ENCODE assay signal across 8 cellular contexts in genomic region chr5:137888489-137888874, GRCh38. TPM values are rescaled to one million over a fixed set of nuclear protein-coding genes. Genes with fewer than 3 reads are reported as not detected.
DNase-seq lines count a peak whose midpoint lies in the region; ATAC-seq and TF ChIP-seq lines count a peak whose summit lies in the region.

No MANE protein-coding gene starts in this region.

- H3K4me2 ChIP-seq in DND-41 (ENCODE audit: insufficient read depth, low read length) (peak overlapping the region; percentile 72), OCI-LY1 (ENCODE audit: low read length) (peak overlapping the region; percentile 85)

- BruUV-seq in A673 (replicated peaks; lab: Mats Ljungman, UMichigan), result no TSS peak

- H3F3A ChIP-seq in OCI-LY1 (ENCODE audit: insufficient read depth, low read length), result no peaks in the 10 kb centered on the region

- peaks cover 23% of the 10 kb centered on the region for H3K4me1 ChIP-seq in DND-41 (ENCODE audit: insufficient read depth, low read length)
- H3K4me1 ChIP-seq in OCI-LY1 (ENCODE audit: insufficient read depth, low read length, severe bottlenecking), result peaks cover 31% of the 10 kb centered on the region
- H3K4me1 ChIP-seq in endodermal cell (ENCODE audit: control insufficient read depth, insufficient read depth, low read length), result no peaks in the 10 kb centered on the region
- peaks cover 7% of the 10 kb centered on the region for H3K4me1 ChIP-seq in ovary (ENCODE audit: insufficient read depth)
- H3K4me1 ChIP-seq in A673 (ENCODE audit: insufficient read depth, low read length, poor library complexity, severe bottlenecking), result no peaks in the 10 kb centered on the region

- DNase-seq in DND-41 (no peak), endodermal cell (no peak), ovary (no peak), A673 (ENCODE audit: low spot score) (no peak)
- no peak for DNase-seq in effector CD4-positive, alpha-beta T cell

- H3K9ac ChIP-seq in DND-41 (ENCODE audit: low read depth, low read length) (peak overlapping the region; percentile 72), OCI-LY1 (ENCODE audit: low read length) (peak overlapping the region; percentile 82), endodermal cell (ENCODE audit: extremely low read depth, low read length, poor library complexity, severe bottlenecking) (no peak overlapping the region)

- H3K27me3 Mint-ChIP-seq in endodermal cell (ENCODE audit: insufficient read depth), result no peaks in the 10 kb centered on the region

- CTCF ChIA-PET in A673 (lab: Charles Lee), result no interaction called here

- H3K9me2 ChIP-seq in OCI-LY1 (ENCODE audit: low read depth, low read length), result no peaks in the 10 kb centered on the region

- TF ChIP-seq CTCF in DND-41 (IDR thresholded peaks at IDR 0.05; ENCODE audit: borderline replicate concordance, extremely low read depth, low read length, poor library complexity, severe bottlenecking), result no peak
- no peak for TF ChIP-seq CTCF in OCI-LY1 (IDR thresholded peaks at IDR 0.05; ENCODE audit: low read length)
- TF ChIP-seq CTCF in endodermal cell (conservative IDR thresholded peaks at IDR 0.05), result no peak
- no peak for TF ChIP-seq CTCF in ovary (IDR thresholded peaks at IDR 0.05)
- TF ChIP-seq CTCF in A673 (conservative IDR thresholded peaks at IDR 0.05; ENCODE audit: low read depth, low read length), result no peak

- H3K27me3 ChIP-seq in DND-41 (ENCODE audit: insufficient read depth, low read length, poor library complexity) (no peaks in the 10 kb centered on the region), OCI-LY1 (ENCODE audit: insufficient read depth, low read length) (no peaks in the 10 kb centered on the region), endodermal cell (ENCODE audit: control insufficient read depth, insufficient read depth, low read length, poor library complexity, severe bottlenecking) (no peaks in the 10 kb centered on the region), ovary (no peaks in the 10 kb centered on the region), A673 (replicated peaks; ENCODE audit: insufficient read depth, low read depth, low read length, poor library complexity) (no peaks in the 10 kb centered on the region)

- ATAC-seq in DND-41 (ENCODE audit: insufficient read depth, low read depth) (no peak), HG02759 (IDR thresholded peaks at IDR 0.05; ENCODE audit: unreplicated experiment) (no peak), GM19351 (IDR thresholded peaks at IDR 0.05; ENCODE audit: unreplicated experiment) (no peak)

- peak overlapping the region; percentile 87 for H3K27ac ChIP-seq in DND-41 (ENCODE audit: low read length)
- peak overlapping the region; percentile 19 for H3K27ac ChIP-seq in OCI-LY1 (ENCODE audit: low read depth, low read length, poor library complexity, severe bottlenecking)
- peak overlapping the region; percentile 30 for H3K27ac ChIP-seq in endodermal cell (ENCODE audit: low read depth, low read length)
- peak overlapping the region; percentile 72 to 89 for H3K27ac ChIP-seq in ovary
- no peak overlapping the region for H3K27ac ChIP-seq in A673 (ENCODE audit: low read depth, low read length, poor library complexity, severe bottlenecking)

- WGBS in endodermal cell (ENCODE audit: insufficient coverage in 1 of 2, insufficient read length in 1 of 2), 2 experiments, result 85 to 89% methylated on average over 5 to 6 of the region's 6 CpGs
- 30 to 48% (median 40%) methylated on average over 6 of the region's 6 CpGs for WGBS in ovary, 3 donors

- H3K79me2 ChIP-seq in DND-41 (ENCODE audit: insufficient read depth, low read length), result peaks cover 3% of the 10 kb centered on the region; the same call in 1 of the 2 replicates
- H3K79me2 ChIP-seq in OCI-LY1 (ENCODE audit: insufficient read depth, low read length), result no peaks in the 10 kb centered on the region

- H3K27ac Mint-ChIP-seq in endodermal cell, result peak overlapping the region; percentile 78

- H3K9me3 Mint-ChIP-seq in endodermal cell, result no peaks in the 10 kb centered on the region

- TF ChIP-seq POLR2A in ovary (IDR thresholded peaks at IDR 0.05), result no peak

- intact Hi-C loops in ovary (cut with DNase I), result no loop called here
- intact Hi-C loops in A673 (cut with micrococcal nuclease; ENCODE audit: unreplicated experiment), result no loop called here

- no peaks in the 10 kb centered on the region for H3K36me3 Mint-ChIP-seq in endodermal cell (ENCODE audit: low read depth)

- POLR2A ChIA-PET in A673 (lab: Charles Lee; ENCODE audit: low non-redundant PET), result interaction anchor here (0.6 kb wide), 1 partner anchor 9 kb away, joined by 13 read pairs; no protein-coding TSS in a partner anchor

- H3K4me3 Mint-ChIP-seq in endodermal cell, result peak overlapping the region; percentile 47

- no peaks in the 10 kb centered on the region for H3K4me1 Mint-ChIP-seq in endodermal cell

- H3K36me3 ChIP-seq in DND-41 (ENCODE audit: insufficient read depth, low read length) (no peaks in the 10 kb centered on the region), OCI-LY1 (ENCODE audit: insufficient read depth, low read length) (no peaks in the 10 kb centered on the region), endodermal cell (ENCODE audit: control insufficient read depth, insufficient read depth, low read length) (no peaks in the 10 kb centered on the region), ovary (no peaks in the 10 kb centered on the region), A673 (ENCODE audit: insufficient read depth, low read length, poor library complexity, severe bottlenecking) (no peaks in the 10 kb centered on the region)

- no peak for TF ChIP-seq EP300 in ovary (IDR thresholded peaks at IDR 0.05)

- H3K4me3 ChIP-seq in DND-41 (ENCODE audit: low read depth in 1 of 2, low read length in 2 of 2) (peak overlapping the region; percentile 49 to 59; a peak in 3 of 4 replicates), OCI-LY1 (ENCODE audit: low read depth, low read length, poor library complexity, severe bottlenecking) (peak overlapping the region; percentile 69), endodermal cell (ENCODE audit: low read length) (no peak overlapping the region), ovary (peak overlapping the region; percentile 41), A673 (ENCODE audit: low read depth, low read length, poor library complexity, severe bottlenecking) (no peak overlapping the region)

- no peaks in the 10 kb centered on the region for H4K20me1 ChIP-seq in DND-41 (ENCODE audit: insufficient read depth, low read length)
- H4K20me1 ChIP-seq in OCI-LY1 (ENCODE audit: insufficient read depth, low read length), result no peaks in the 10 kb centered on the region

- H2AFZ ChIP-seq in DND-41 (ENCODE audit: low read depth, low read length), result peak overlapping the region; percentile 84
- H2AFZ ChIP-seq in OCI-LY1 (ENCODE audit: low read length), result 0 out of 2 replicates have a peak overlapping the region, but pooled peaks have one; percentile 54

- H3K9me3 ChIP-seq in DND-41 (ENCODE audit: insufficient read depth, low read length, severe bottlenecking) (no peaks in the 10 kb centered on the region), OCI-LY1 (ENCODE audit: low read length) (no peaks in the 10 kb centered on the region), endodermal cell (ENCODE audit: control insufficient read depth, low read length) (no peaks in the 10 kb centered on the region), ovary (no peaks in the 10 kb centered on the region), A673 (ENCODE audit: low read depth, low read length, poor library complexity, severe bottlenecking) (no peaks in the 10 kb centered on the region)

RNA-seq across cellular contexts. Expression of gene PKD2L2, which starts 0.8 kb away (rescaled TPM):
- total RNA-seq in endodermal cell (not detected), ovary (under 1 TPM in 1 of 7 donors, not detected in 6; 0.20 TPM), A673 (2021) (not detected in 2 replicates)
- not detected for polyA plus RNA-seq in endodermal cell (2013, experiment 1 of 2)
- polyA plus RNA-seq in endodermal cell (2013, experiment 2 of 2), result not detected
- under 1 TPM in 1 of 2 donors, not detected in 1; 0.05 TPM for polyA plus RNA-seq in ovary

RNA-seq across cellular contexts. Expression of gene MYOT, which starts 20.8 kb away (rescaled TPM):
- total RNA-seq in endodermal cell, result not detected
- polyA plus RNA-seq in endodermal cell (2013, experiment 1 of 2), result not detected
- polyA plus RNA-seq in endodermal cell (2013, experiment 2 of 2), result 0.33 TPM
- 1 to 10 TPM in 3 of 7 donors, under 1 TPM in 2, not detected in 2; 0.23 to 1.8 (median 1.1) TPM for total RNA-seq in ovary
- polyA plus RNA-seq in ovary, result 1 to 10 TPM in 1 of 2 donors, under 1 TPM in 1; 0.51 to 2.2 TPM
- not detected in 2 replicates for total RNA-seq in A673 (2021)

Comparison
In these comparisons a context has a peak if more than half of its experiments do, and no peak if none do; other contexts are left out.
1. H3K4me3 ChIP-seq: peak in DND-41 (2 of 2), OCI-LY1 (single experiment) and ovary (single experiment); none in endodermal cell (single experiment) and A673 (single experiment).